8 cellular contexts compared by ENCODE assay signal in the genomic region with DNA sequence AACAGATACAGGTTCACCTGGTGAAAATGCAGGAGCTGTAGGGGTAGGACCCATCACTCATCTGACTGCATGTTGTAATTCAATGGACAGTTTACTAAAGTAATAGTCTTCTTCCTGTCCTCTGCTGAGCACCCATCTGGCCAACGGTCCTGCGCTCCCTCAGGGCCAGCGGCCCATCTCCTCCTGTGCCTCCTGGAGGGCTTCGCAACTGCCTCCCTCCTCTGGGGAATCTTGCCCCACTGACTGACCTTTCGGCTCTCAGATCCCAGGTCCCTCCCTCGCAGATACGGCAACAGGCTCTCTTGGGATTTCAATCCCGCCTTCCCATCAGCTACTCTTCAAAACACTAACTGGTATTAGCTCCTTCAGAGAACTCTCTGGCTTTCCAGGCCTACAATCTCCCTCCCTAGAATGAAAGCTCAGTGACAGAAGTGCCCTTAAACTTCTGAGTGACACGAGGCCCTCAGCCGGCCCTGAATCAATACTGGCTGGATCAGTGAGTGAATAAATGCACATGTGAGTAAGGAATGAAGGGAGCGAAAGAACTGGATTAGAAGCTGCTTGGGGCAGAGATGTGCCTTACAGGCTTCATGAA. TPM values are rescaled to one million over a fixed set of nuclear protein-coding genes. Genes with fewer than 3 reads are reported as not detected.
DNase-seq lines count a peak whose midpoint lies in the region; ATAC-seq and TF ChIP-seq lines count a peak whose summit lies in the region.

No MANE protein-coding gene starts in this region.

- H4K20me1 ChIP-seq in BLaER1 treated with 17β-estradiol and CSF1 and Interleukin-3, amounts not matched to agents 10 nM and 100 nM, result peaks cover 0 to 22% (median 0%) of the 10 kb centered on the region in 11 experiments; a peak in 3 of 22 replicates

- H3K9me3 Mint-ChIP-seq in IgD-negative memory B cell, result no peaks in the 10 kb centered on the region
- H3K9me3 Mint-ChIP-seq in natural killer cell treated with Interleukin-12 subunit alpha and Interleukin-12 subunit beta and Interleukin-15 and Interleukin-18, amount 100 ng/mL, for 72 hours, result no peaks in the 10 kb centered on the region

- H3K27ac Mint-ChIP-seq in IgD-negative memory B cell, result peak overlapping the region in 2 of 3 donors; percentile 87 to 93
- peak overlapping the region; percentile 78 to 94 for H3K27ac Mint-ChIP-seq in natural killer cell treated with Interleukin-12 subunit alpha and Interleukin-12 subunit beta and Interleukin-15 and Interleukin-18, amount 100 ng/mL, for 72 hours

- H3K4me3 Mint-ChIP-seq in IgD-negative memory B cell, result peak overlapping the region; percentile 92 to 100 (median 98)
- H3K4me3 Mint-ChIP-seq in natural killer cell treated with Interleukin-12 subunit alpha and Interleukin-12 subunit beta and Interleukin-15 and Interleukin-18, amount 100 ng/mL, for 72 hours, result peak overlapping the region; percentile 90

- no peaks in the 10 kb centered on the region for H3K27me3 Mint-ChIP-seq in IgD-negative memory B cell
- H3K27me3 Mint-ChIP-seq in natural killer cell treated with Interleukin-12 subunit alpha and Interleukin-12 subunit beta and Interleukin-15 and Interleukin-18, amount 100 ng/mL, for 72 hours, result no peaks in the 10 kb centered on the region

- ATAC-seq in natural killer cell treated with Interleukin-12 subunit alpha and Interleukin-12 subunit beta and Interleukin-15 and Interleukin-18, amount 100 ng/mL, for 72 hours, result no peak

- H3K4me1 Mint-ChIP-seq in IgD-negative memory B cell, result peaks cover 11 to 15% (median 14%) of the 10 kb centered on the region in 3 donors
- H3K4me1 Mint-ChIP-seq in natural killer cell treated with Interleukin-12 subunit alpha and Interleukin-12 subunit beta and Interleukin-15 and Interleukin-18, amount 100 ng/mL, for 72 hours (ENCODE audit: low read depth in 2 of 2), result peaks cover 16 to 19% of the 10 kb centered on the region in 2 donors

- H3K36me3 Mint-ChIP-seq in IgD-negative memory B cell, result peaks cover 1% of the 10 kb centered on the region
- H3K36me3 Mint-ChIP-seq in natural killer cell treated with Interleukin-12 subunit alpha and Interleukin-12 subunit beta and Interleukin-15 and Interleukin-18, amount 100 ng/mL, for 72 hours, result no peaks in the 10 kb centered on the region

- no peaks in the 10 kb centered on the region for H3K36me3 ChIP-seq in BLaER1 treated with 17β-estradiol and CSF1 and Interleukin-3, amounts not matched to agents 10 nM and 100 nM

- DNase-seq in cardiac fibroblast (ENCODE audit: low read depth in 2 of 2), result no peak
- no peak for DNase-seq in natural killer cell treated with Interleukin-12 subunit alpha and Interleukin-12 subunit beta and Interleukin-15 and Interleukin-18, amount 100 ng/mL, for 72 hours (ENCODE audit: low spot score)
- no peak for DNase-seq in stimulated activated CD4-positive, alpha-beta T cell treated with anti-CD3 and anti-CD28 coated beads, Interleukin-1b, Interleukin-23, amount 100 ng/mL, for 48 hours
- no peak for DNase-seq in GM10266 (ENCODE audit: extremely low spot score)
- no peak for DNase-seq in H4 (ENCODE audit: low spot score)
- DNase-seq in pons (ENCODE audit: low spot score), result no peak

- H3K9me3 ChIP-seq in BLaER1 treated with 17β-estradiol and CSF1 and Interleukin-3, amounts not matched to agents 10 nM and 100 nM (replicated peaks in 1 of 11), result no peaks in the 10 kb centered on the region

- H3K4me1 ChIP-seq in BLaER1 treated with 17β-estradiol and CSF1 and Interleukin-3, amounts not matched to agents 10 nM and 100 nM, result peaks cover 26 to 60% (median 51%) of the 10 kb centered on the region in 10 experiments

- TF ChIP-seq CTCF in cardiac fibroblast (IDR thresholded peaks at IDR 0.05; ENCODE audit: low read depth, low read length), result no peak
- no peak for TF ChIP-seq CTCF in GM10266 (IDR thresholded peaks at IDR 0.05; ENCODE audit: control insufficient read depth, insufficient read depth, low read depth, missing control alignments)

- H3K27ac ChIP-seq in BLaER1 treated with 17β-estradiol and CSF1 and Interleukin-3, amounts not matched to agents 10 nM and 100 nM, result peak overlapping the region in 7 of 11 experiments; percentile 74 to 89 (median 84); a peak in 14 of 22 replicates

- H3K27me3 ChIP-seq in BLaER1 treated with 17β-estradiol and CSF1 and Interleukin-3, amounts not matched to agents 10 nM and 100 nM, result no peaks in the 10 kb centered on the region

- peak overlapping the region; percentile 69 to 95 (median 86) for H3K4me3 ChIP-seq in BLaER1 treated with 17β-estradiol and CSF1 and Interleukin-3, amounts not matched to agents 10 nM and 100 nM
- H3K4me3 ChIP-seq in cardiac fibroblast (replicated peaks in 1 of 2; ENCODE audit: low read depth in 2 of 2, low read length in 2 of 2), result peak overlapping the region; percentile 82 to 91

- peak overlapping the region; percentile 82 to 93 (median 88) for H3K9ac ChIP-seq in BLaER1 treated with 17β-estradiol and CSF1 and Interleukin-3, amounts not matched to agents 10 nM and 100 nM

- peak overlapping the region; percentile 95 to 100 (median 98) for H3K4me2 ChIP-seq in BLaER1 treated with 17β-estradiol and CSF1 and Interleukin-3, amounts not matched to agents 10 nM and 100 nM

RNA-seq across cellular contexts. Expression of a gene that starts 1.3 kb away (rescaled TPM):
- polyA plus RNA-seq in IgD-negative memory B cell, result 35.6 TPM
- total RNA-seq in natural killer cell treated with Interleukin-12 subunit alpha and Interleukin-12 subunit beta and Interleukin-15 and Interleukin-18, amount 100 ng/mL, for 72 hours, result 10 to 100 TPM; 22.9 to 35.3 TPM
- 51.5 and 57.2 TPM in 2 replicates for total RNA-seq in H4 (2014; rRNA removed; shearing (Covaris generic))
